In the genomic region with DNA sequence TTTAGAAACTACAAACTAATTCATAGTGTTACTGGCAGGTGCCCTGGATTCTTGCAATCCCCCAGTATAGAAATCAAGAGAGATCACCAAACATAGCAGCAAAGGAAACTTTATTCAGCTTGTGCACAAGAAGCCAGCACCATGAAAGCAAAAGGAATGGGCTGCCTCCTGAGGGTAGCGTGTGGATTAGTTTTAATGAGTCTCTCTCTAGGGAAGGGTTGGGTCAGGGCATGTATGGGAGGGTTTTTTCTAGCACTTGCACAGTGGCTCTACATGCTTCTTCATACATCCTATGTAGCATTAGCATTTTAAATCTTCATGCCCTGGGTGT, we compare ENCODE assay signal across 10 cellular contexts. TPM values are rescaled to one million over a fixed set of nuclear protein-coding genes. Genes with fewer than 3 reads are reported as not detected.
DNase-seq lines count a peak whose midpoint lies in the region; ATAC-seq and TF ChIP-seq lines count a peak whose summit lies in the region.
"Had no signal": no experiment of that assay in that cellular context is flagged by ENCODE, and none has a peak within 500 bp of the region (broad histone marks: within the 10 kb centered on the region; RNA-seq: fewer than 3 reads in every experiment).

No MANE protein-coding gene starts in this region.

- peaks cover 50% of the 10 kb centered on the region for H3K4me1 Mint-ChIP-seq in activated CD8-positive, alpha-beta memory T cell treated with anti-CD3 and anti-CD28 coated beads, Interleukin-2, amount 10 ng/mL, durations not matched to agents 7 days and 5 days
- H3K4me1 Mint-ChIP-seq in activated naive CD8-positive, alpha-beta T cell treated with anti-CD3 and anti-CD28 coated beads, Interleukin-2, amount 50 U/mL, for 24 hours, result peaks cover 53% of the 10 kb centered on the region
- peaks cover 29% of the 10 kb centered on the region for H3K4me1 Mint-ChIP-seq in stimulated activated effector memory CD8-positive, alpha-beta T cell treated with anti-CD3 and anti-CD28 coated beads, Interleukin-12 subunit alpha, Interleukin-12 subunit beta, amount 100 ng/mL, for 72 hours

- CTCF ChIA-PET in activated CD8-positive, alpha-beta memory T cell treated with anti-CD3 and anti-CD28 coated beads, Interleukin-2, amount 10 ng/mL, durations not matched to agents 7 days and 5 days (lab: Charles Lee), result interaction anchor here (1.2 to 2.0 kb wide), 2 partner anchors 44 to 55 kb away, joined by 4 to 6 read pairs; partner anchors contain the start of gene CDC42SE2

- H3K9me3 ChIP-seq in OCI-LY1 (ENCODE audit: low read length) (no peaks in the 10 kb centered on the region), MM.1S (replicated peaks; ENCODE audit: insufficient read depth, low read length) (no peaks in the 10 kb centered on the region)

- H3K27me3 Mint-ChIP-seq in activated CD8-positive, alpha-beta memory T cell treated with anti-CD3 and anti-CD28 coated beads, Interleukin-2, amount 10 ng/mL, durations not matched to agents 7 days and 5 days, result no peaks in the 10 kb centered on the region
- H3K27me3 Mint-ChIP-seq in activated naive CD8-positive, alpha-beta T cell treated with anti-CD3 and anti-CD28 coated beads, Interleukin-2, amount 50 U/mL, for 24 hours, result no peaks in the 10 kb centered on the region

- peaks cover 2% of the 10 kb centered on the region for H3K9me3 Mint-ChIP-seq in activated CD8-positive, alpha-beta memory T cell treated with anti-CD3 and anti-CD28 coated beads, Interleukin-2, amount 10 ng/mL, durations not matched to agents 7 days and 5 days (ENCODE audit: low read depth)
- H3K9me3 Mint-ChIP-seq in activated naive CD8-positive, alpha-beta T cell treated with anti-CD3 and anti-CD28 coated beads, Interleukin-2, amount 50 U/mL, for 24 hours, result no peaks in the 10 kb centered on the region
- H3K9me3 Mint-ChIP-seq in stimulated activated effector memory CD8-positive, alpha-beta T cell treated with anti-CD3 and anti-CD28 coated beads, Interleukin-12 subunit alpha, Interleukin-12 subunit beta, amount 100 ng/mL, for 72 hours, result no peaks in the 10 kb centered on the region

- ATAC-seq in activated CD8-positive, alpha-beta memory T cell treated with anti-CD3 and anti-CD28 coated beads, Interleukin-2, amount 10 ng/mL, durations not matched to agents 7 days and 5 days, result peak; percentile 63
- no peak for ATAC-seq in activated naive CD8-positive, alpha-beta T cell treated with anti-CD3 and anti-CD28 coated beads, Interleukin-2, amount 50 U/mL, for 24 hours
- ATAC-seq in stimulated activated effector memory CD8-positive, alpha-beta T cell treated with anti-CD3 and anti-CD28 coated beads, Interleukin-12 subunit alpha, Interleukin-12 subunit beta, amount 100 ng/mL, for 72 hours, result no peak
- ATAC-seq in HG03565 (IDR thresholded peaks at IDR 0.05; ENCODE audit: unreplicated experiment), result no peak

- H3K4me2 ChIP-seq in OCI-LY1 (ENCODE audit: low read length), result peak overlapping the region; percentile 75
- no peak overlapping the region for H3K4me2 ChIP-seq in MM.1S (ENCODE audit: low read depth, low read length)

- H3K9ac ChIP-seq in OCI-LY1 (ENCODE audit: low read length) (peak overlapping the region; percentile 79), MM.1S (ENCODE audit: low read length) (no peak overlapping the region)

- H3K27me3 ChIP-seq in OCI-LY1 (ENCODE audit: insufficient read depth, low read length) (no peaks in the 10 kb centered on the region), MM.1S (replicated peaks; ENCODE audit: insufficient read depth, low read length) (no peaks in the 10 kb centered on the region)

- TF ChIP-seq CTCF in OCI-LY1 (IDR thresholded peaks at IDR 0.05; ENCODE audit: low read length), result no peak
- TF ChIP-seq CTCF in MM.1S (IDR thresholded peaks at IDR 0.05; ENCODE audit: low read length), result no peak

- H4K20me1 ChIP-seq in OCI-LY1 (ENCODE audit: insufficient read depth, low read length) (no peaks in the 10 kb centered on the region), MM.1S (ENCODE audit: insufficient read depth, low read length) (no peaks in the 10 kb centered on the region)

- H3K27ac ChIP-seq in OCI-LY1 (ENCODE audit: low read depth, low read length, poor library complexity, severe bottlenecking) (peak overlapping the region; percentile 99), MM.1S (ENCODE audit: low read length) (no peak overlapping the region)
- H3K27ac ChIP-seq: SK-N-MC had no signal

- peaks cover 66% of the 10 kb centered on the region for H3K4me1 ChIP-seq in OCI-LY1 (ENCODE audit: insufficient read depth, low read length, severe bottlenecking)
- no peaks in the 10 kb centered on the region for H3K4me1 ChIP-seq in MM.1S (ENCODE audit: low read length)

- H3F3A ChIP-seq in OCI-LY1 (ENCODE audit: insufficient read depth, low read length), result peaks cover 4% of the 10 kb centered on the region
- H3F3A ChIP-seq in MM.1S (ENCODE audit: insufficient read depth, low read length), result no peaks in the 10 kb centered on the region

- H3K4me3 Mint-ChIP-seq in activated CD8-positive, alpha-beta memory T cell treated with anti-CD3 and anti-CD28 coated beads, Interleukin-2, amount 10 ng/mL, durations not matched to agents 7 days and 5 days, result peak overlapping the region; percentile 76
- peak overlapping the region; percentile 82 for H3K4me3 Mint-ChIP-seq in activated naive CD8-positive, alpha-beta T cell treated with anti-CD3 and anti-CD28 coated beads, Interleukin-2, amount 50 U/mL, for 24 hours
- H3K4me3 Mint-ChIP-seq in stimulated activated effector memory CD8-positive, alpha-beta T cell treated with anti-CD3 and anti-CD28 coated beads, Interleukin-12 subunit alpha, Interleukin-12 subunit beta, amount 100 ng/mL, for 72 hours, result peak overlapping the region; percentile 69

- peak overlapping the region; percentile 67 for H3K4me3 ChIP-seq in OCI-LY1 (ENCODE audit: low read depth, low read length, poor library complexity, severe bottlenecking)
- H3K4me3 ChIP-seq in MM.1S (ENCODE audit: low read length), result no peak overlapping the region
- H3K4me3 ChIP-seq: SK-N-MC had no signal

- H3K9me2 ChIP-seq in OCI-LY1 (ENCODE audit: low read depth, low read length) (no peaks in the 10 kb centered on the region), MM.1S (replicated peaks; ENCODE audit: insufficient read depth, low read length) (no peaks in the 10 kb centered on the region)

- H3K36me3 Mint-ChIP-seq in activated CD8-positive, alpha-beta memory T cell treated with anti-CD3 and anti-CD28 coated beads, Interleukin-2, amount 10 ng/mL, durations not matched to agents 7 days and 5 days, result peaks cover 8% of the 10 kb centered on the region
- H3K36me3 Mint-ChIP-seq in activated naive CD8-positive, alpha-beta T cell treated with anti-CD3 and anti-CD28 coated beads, Interleukin-2, amount 50 U/mL, for 24 hours (ENCODE audit: low read depth), result peaks cover 4% of the 10 kb centered on the region
- no peaks in the 10 kb centered on the region for H3K36me3 Mint-ChIP-seq in stimulated activated effector memory CD8-positive, alpha-beta T cell treated with anti-CD3 and anti-CD28 coated beads, Interleukin-12 subunit alpha, Interleukin-12 subunit beta, amount 100 ng/mL, for 72 hours

- peak overlapping the region; percentile 96 for H3K27ac Mint-ChIP-seq in activated CD8-positive, alpha-beta memory T cell treated with anti-CD3 and anti-CD28 coated beads, Interleukin-2, amount 10 ng/mL, durations not matched to agents 7 days and 5 days
- peak overlapping the region; percentile 97 for H3K27ac Mint-ChIP-seq in activated naive CD8-positive, alpha-beta T cell treated with anti-CD3 and anti-CD28 coated beads, Interleukin-2, amount 50 U/mL, for 24 hours
- peak overlapping the region; percentile 96 for H3K27ac Mint-ChIP-seq in stimulated activated effector memory CD8-positive, alpha-beta T cell treated with anti-CD3 and anti-CD28 coated beads, Interleukin-12 subunit alpha, Interleukin-12 subunit beta, amount 100 ng/mL, for 72 hours

- H2AFZ ChIP-seq in OCI-LY1 (ENCODE audit: low read length) (no peak overlapping the region), MM.1S (ENCODE audit: low read length) (no peak overlapping the region)

- H3K36me3 ChIP-seq in OCI-LY1 (ENCODE audit: insufficient read depth, low read length) (no peaks in the 10 kb centered on the region), MM.1S (replicated peaks; ENCODE audit: insufficient read depth, low read length) (no peaks in the 10 kb centered on the region)

- H3K79me2 ChIP-seq in OCI-LY1 (ENCODE audit: insufficient read depth, low read length) (peaks cover 29% of the 10 kb centered on the region), MM.1S (ENCODE audit: low read length) (no peaks in the 10 kb centered on the region)

- no peak for DNase-seq in activated CD8-positive, alpha-beta memory T cell treated with anti-CD3 and anti-CD28 coated beads, Interleukin-2, amount 10 ng/mL, durations not matched to agents 7 days and 5 days
- no peak for DNase-seq in activated CD8-positive, alpha-beta memory T cell treated with anti-CD3 and anti-CD28 coated beads, Interleukin-2, amount 50 U/mL, for 48 hours
- DNase-seq in activated naive CD8-positive, alpha-beta T cell treated with anti-CD3 and anti-CD28 coated beads, Interleukin-2, amount 50 U/mL, for 24 hours, result no peak
- DNase-seq in stimulated activated effector memory CD8-positive, alpha-beta T cell treated with anti-CD3 and anti-CD28 coated beads, Interleukin-12 subunit alpha, Interleukin-12 subunit beta, amount 100 ng/mL, for 72 hours (ENCODE audit: low spot score in 2 of 2), result no peak
- no peak for DNase-seq in MM.1S
- no peak for DNase-seq in NCI-H187 treated with DMSO at 0.1 percent for 48 hours (lab: John Stamatoyannopoulos, UW)
- DNase-seq: ACHN had no signal

RNA-seq across cellular contexts. Expression of gene LYRM7, which starts 38.4 kb away (rescaled TPM):
- 10 to 100 TPM; 12.2 to 15.4 TPM for total RNA-seq in activated CD8-positive, alpha-beta memory T cell treated with anti-CD3 and anti-CD28 coated beads, Interleukin-2, amount 10 ng/mL, durations not matched to agents 7 days and 5 days

RNA-seq across cellular contexts. Expression of gene HINT1, which starts 44.1 kb away (rescaled TPM):
- total RNA-seq in activated CD8-positive, alpha-beta memory T cell treated with anti-CD3 and anti-CD28 coated beads, Interleukin-2, amount 10 ng/mL, durations not matched to agents 7 days and 5 days, result 100 to 1,000 TPM; 261 to 288 TPM

RNA-seq across cellular contexts. Expression of gene CDC42SE2, which starts 54.7 kb away (rescaled TPM):
- 100 to 1,000 TPM; 118 to 149 TPM for total RNA-seq in activated CD8-positive, alpha-beta memory T cell treated with anti-CD3 and anti-CD28 coated beads, Interleukin-2, amount 10 ng/mL, durations not matched to agents 7 days and 5 days
